Comparison of ENCODE assay signal across 8 cellular contexts in the genomic region with DNA sequence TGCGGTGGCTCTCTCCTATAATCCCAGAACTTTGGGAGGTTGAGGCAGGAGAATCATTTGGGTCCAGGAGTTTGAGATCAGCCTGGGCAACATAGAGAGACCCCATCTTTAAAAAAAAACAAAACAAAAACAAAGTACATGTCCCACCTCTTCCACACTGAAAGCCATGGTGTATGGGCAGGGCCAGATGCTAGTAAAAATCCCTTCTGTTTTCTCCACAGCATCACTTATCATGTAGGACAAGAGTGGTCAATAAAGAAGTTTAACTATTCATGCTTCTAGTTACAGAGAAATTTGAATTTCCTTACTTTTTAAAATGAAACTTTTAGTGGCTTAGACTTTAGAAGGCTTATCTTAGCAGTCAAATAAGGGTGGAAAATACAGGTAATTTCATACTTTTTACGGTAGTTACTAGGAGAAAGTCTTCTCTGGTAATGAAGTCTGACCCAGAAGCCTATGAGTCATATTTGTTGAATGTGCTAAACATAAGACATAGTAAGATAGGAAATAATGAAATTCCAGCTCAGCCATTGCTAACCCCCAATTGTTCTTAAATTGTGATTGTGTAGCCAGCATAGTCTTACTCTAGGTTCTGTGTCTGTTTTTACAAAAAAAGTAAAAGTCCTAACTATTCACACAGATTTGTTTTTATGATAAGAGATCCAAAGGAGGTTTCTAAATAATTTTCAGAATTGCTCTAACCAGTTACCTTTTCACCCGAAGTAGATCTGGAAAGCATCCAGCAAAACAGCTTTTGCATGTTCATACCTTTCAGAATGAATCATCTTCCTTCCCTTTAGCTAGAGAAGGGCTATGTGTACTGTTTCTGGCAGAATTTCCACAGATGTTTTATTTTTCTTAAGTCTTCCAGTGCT. TPM values are rescaled to one million over a fixed set of nuclear protein-coding genes. Genes with fewer than 3 reads are reported as not detected.
A peak's percentile ranks its signal among the peaks of the same experiment; 100 is the strongest.
DNase-seq lines count a peak whose midpoint lies in the region; FAIRE-seq and TF ChIP-seq lines count a peak whose summit lies in the region.

No MANE protein-coding gene starts in this region.

- H3K4me3 Mint-ChIP-seq in HFFc6, result peak overlapping the region; percentile 78

- peak overlapping the region; percentile 63 for H3K27ac Mint-ChIP-seq in HFFc6

- H3K4me3 ChIP-seq in foreskin fibroblast (ENCODE audit: low read depth in 1 of 2, low read length in 2 of 2) (no peak overlapping the region), transverse colon (no peak overlapping the region)

- TF ChIP-seq POLR2A in GM12892 (IDR thresholded peaks at IDR 0.05; ENCODE audit: low read depth, low read length), result no peak
- no peak for TF ChIP-seq POLR2A in transverse colon (IDR thresholded peaks at IDR 0.05)

- no peaks in the 10 kb centered on the region for H3K9me3 ChIP-seq in transverse colon

- peak; percentile 89 for FAIRE-seq in GM12892 (lab: Jason Lieb, UNC)

- H3K27ac ChIP-seq in transverse colon, result peak overlapping the region in 3 of 4 donors; percentile 3 to 15 (median 9)

- DNase-seq in GM12892 (ENCODE audit: insufficient read length) (no peak), HFFc6 (peak; percentile 80), SW480 (ENCODE audit: low spot score) (peak; percentile 39), foreskin fibroblast (peak; percentile 55 to 76), transverse colon (no peak), NCI-H1105 (lab: John Stamatoyannopoulos, UW) (no peak), GDM1 (lab: John Stamatoyannopoulos, UW) (no peak), SHP77 treated with DMSO at 0.1 percent for 48 hours (lab: John Stamatoyannopoulos, UW) (no peak)

- H3K4me1 ChIP-seq in transverse colon, result peaks cover 0 to 13% (median 0%) of the 10 kb centered on the region in 4 donors

- no peaks in the 10 kb centered on the region for H3K9me3 Mint-ChIP-seq in HFFc6

- no peaks in the 10 kb centered on the region for H3K27me3 ChIP-seq in transverse colon

- no peaks in the 10 kb centered on the region for H3K27me3 Mint-ChIP-seq in HFFc6 (ENCODE audit: insufficient read depth)

- peaks cover 13% of the 10 kb centered on the region; the same call in 1 of the 2 replicates for H3K36me3 Mint-ChIP-seq in HFFc6 (ENCODE audit: low read depth)

- H3K4me1 Mint-ChIP-seq in HFFc6 (ENCODE audit: low read depth), result peaks cover 38% of the 10 kb centered on the region

- intact Hi-C loops in transverse colon (cut with DNase I; ENCODE audit: low total_unique reads), result no loop called here

- peaks cover 0 to 16% (median 2%) of the 10 kb centered on the region in 4 donors for H3K36me3 ChIP-seq in transverse colon

- TF ChIP-seq EP300 in transverse colon (IDR thresholded peaks at IDR 0.05; ENCODE audit: low read depth), result no peak

- 22 to 63% methylated on average over 1 to 3 of the region's 3 CpGs for WGBS in transverse colon (ENCODE audit: low coverage in 1 of 2), 2 donors

- in situ Hi-C loops in transverse colon (cut with MboI; ENCODE audit: low pct_ligation_motif_present in 1 of 4, low pct_unique_long_range_greater_than_20kb in 1 of 4, low sequenced_read_pairs in 3 of 4), result loop anchor here in 3 of 4 donors (25.0 kb wide), 2 partner anchors 193 to 218 kb away; no protein-coding TSS in a partner anchor

- TF ChIP-seq CTCF in HFFc6 (IDR thresholded peaks at IDR 0.05), result no peak
- no peak for TF ChIP-seq CTCF in foreskin fibroblast (IDR thresholded peaks at IDR 0.05; ENCODE audit: low read depth, low read length)
- TF ChIP-seq CTCF in transverse colon (IDR thresholded peaks at IDR 0.05), result no peak

RNA-seq across cellular contexts. Expression of a gene that starts 16.4 kb away (rescaled TPM):
- 13.5 TPM for polyA plus RNA-seq in GM12892 (2012; ENCODE audit: missing spikeins)
- 10 to 100 TPM; 19.7 to 22.1 (median 20.4) TPM for total RNA-seq in HFFc6 (2021; fragmentation: NEBNext Ultra II Directional; extraction: Animal tissue kit (Norgen Biotek cat#: 25700))
- total RNA-seq in transverse colon, result 10 to 100 TPM; 16.1 to 34.8 (median 28.2) TPM

RNA-seq across cellular contexts. Expression of a gene that starts 56.3 kb away (rescaled TPM):
- 18.4 TPM for polyA plus RNA-seq in GM12892 (2012; ENCODE audit: missing spikeins)
- total RNA-seq in HFFc6 (2021; fragmentation: NEBNext Ultra II Directional; extraction: Animal tissue kit (Norgen Biotek cat#: 25700)), result 10 to 100 TPM; 20.7 to 31.5 (median 29.3) TPM
- 10 to 100 TPM; 16.9 to 53.3 (median 23.9) TPM for total RNA-seq in transverse colon

Comparison
In these comparisons a context has a peak if more than half of its experiments do, and no peak if none do; other contexts are left out.
1. DNase-seq: peak in HFFc6 (single experiment), SW480 (single experiment) and foreskin fibroblast (2 of 2); none in GM12892 (single experiment), transverse colon (single experiment), NCI-H1105 (single experiment), GDM1 (single experiment) and SHP77 treated with DMSO at 0.1 percent for 48 hours (single experiment).